11 cellular contexts compared by ENCODE assay signal in genomic region chr3:101851833-101852232, GRCh38. TPM values are rescaled to one million over a fixed set of nuclear protein-coding genes. Genes with fewer than 3 reads are reported as not detected.
A peak's percentile ranks its signal among the peaks of the same experiment; 100 is the strongest.
DNase-seq lines count a peak whose midpoint lies in the region; ATAC-seq and TF ChIP-seq lines count a peak whose summit lies in the region.
"Had no signal": no experiment of that assay in that cellular context is flagged by ENCODE, and none has a peak within 500 bp of the region (broad histone marks: within the 10 kb centered on the region; RNA-seq: fewer than 3 reads in every experiment).

No MANE protein-coding gene starts in this region.

- TF ChIP-seq EP300 in sigmoid colon (IDR thresholded peaks at IDR 0.05): no peak

- H3K27me3 ChIP-seq in SU-DHL-6 (ENCODE audit: low read length) (no peaks in the 10 kb centered on the region), sigmoid colon (no peaks in the 10 kb centered on the region), mesendoderm (ENCODE audit: insufficient read depth, low read length, poor library complexity) (no peaks in the 10 kb centered on the region)

- H3K79me1 ChIP-seq in mesendoderm (ENCODE audit: low read length): peaks cover 5% of the 10 kb centered on the region

- H3K9me3 ChIP-seq in SU-DHL-6 (ENCODE audit: insufficient read depth, low read length) (no peaks in the 10 kb centered on the region), sigmoid colon (no peaks in the 10 kb centered on the region)

- no peak overlapping the region for H3K4ac ChIP-seq in mesendoderm (ENCODE audit: low read depth, low read length)

- H4K20me1 ChIP-seq in SU-DHL-6 (ENCODE audit: low read depth, low read length): peaks cover 10% of the 10 kb centered on the region

- H3K56ac ChIP-seq in mesendoderm (ENCODE audit: low read length): no peak overlapping the region

- no peak overlapping the region for H2BK5ac ChIP-seq in mesendoderm (ENCODE audit: low read length)

- no peak overlapping the region for H3K23ac ChIP-seq in mesendoderm (ENCODE audit: low read length)

- H3K9ac ChIP-seq in SU-DHL-6 (ENCODE audit: low read length) (peak overlapping the region; percentile 87), mesendoderm (ENCODE audit: low read length) (no peak overlapping the region)

- DNase-seq in GM12864 (ENCODE audit: low read depth) (no peak), fibroblast of mammary gland (ENCODE audit: low read depth) (no peak), sigmoid colon (no peak), mesendoderm (no peak), kidney glomerular epithelial cell (lab: John Stamatoyannopoulos, UW) (no peak)
- no peak for DNase-seq in stimulated activated naive CD4-positive, alpha-beta T cell treated with Interleukin-2 at 50 U/mL for 16 hours (lab: John Stamatoyannopoulos, UW)
- DNase-seq: activated effector memory CD4-positive, alpha-beta T cell treated with anti-CD3 and anti-CD28 coated beads, Interleukin-2, amount 50 U/mL, for 16 hours; NCI-H187; stimulated activated CD4-positive, alpha-beta T cell treated with anti-CD3 and anti-CD28 coated beads, Interleukin-12 subunit alpha, Interleukin-12 subunit beta, amount 100 ng/mL, for 4 hours had no signal

- intact Hi-C loops in sigmoid colon (cut with DNase I): loop anchor here (2.0 to 5.0 kb wide), 2 partner anchors 37 to 375 kb away; no protein-coding TSS in a partner anchor

- H3K4me2 ChIP-seq in SU-DHL-6 (ENCODE audit: low read depth, low read length, poor library complexity, severe bottlenecking) (peak overlapping the region; percentile 94), mesendoderm (ENCODE audit: low read length) (no peak overlapping the region)

- H3K18ac ChIP-seq in mesendoderm (ENCODE audit: low read length): no peak overlapping the region

- no peak overlapping the region for H4K8ac ChIP-seq in mesendoderm (ENCODE audit: low read depth, low read length)

- H3F3A ChIP-seq in SU-DHL-6 (ENCODE audit: insufficient read depth): peaks cover 42% of the 10 kb centered on the region

- H3K27ac ChIP-seq in SU-DHL-6 (ENCODE audit: low read depth, low read length) (peak overlapping the region; percentile 68), sigmoid colon (peak overlapping the region; percentile 94 to 99 (median 98)), mesendoderm (ENCODE audit: low read depth, low read length) (no peak overlapping the region)

- H3K4me3 ChIP-seq in GM12864 (ENCODE audit: low read depth, low read length) (peak overlapping the region; percentile 95), SU-DHL-6 (ENCODE audit: insufficient read depth, low read length, poor library complexity, severe bottlenecking) (peak overlapping the region; percentile 87), fibroblast of mammary gland (ENCODE audit: control insufficient read depth, low read depth, low read length) (peak overlapping the region; percentile 91), sigmoid colon (peak overlapping the region; percentile 69 to 95 (median 92)), mesendoderm (ENCODE audit: low read length) (no peak overlapping the region)

- peaks cover 62% of the 10 kb centered on the region for H3K36me3 ChIP-seq in SU-DHL-6 (ENCODE audit: low read length)
- peaks cover 43 to 51% (median 45%) of the 10 kb centered on the region in 4 donors for H3K36me3 ChIP-seq in sigmoid colon
- peaks cover 11% of the 10 kb centered on the region for H3K36me3 ChIP-seq in mesendoderm (ENCODE audit: control insufficient read depth, insufficient read depth, low read length)

- no peak overlapping the region for H2BK120ac ChIP-seq in mesendoderm (ENCODE audit: low read depth, low read length)

- TF ChIP-seq POLR2A in sigmoid colon (IDR thresholded peaks at IDR 0.05): no peak

- no peak overlapping the region for H2BK15ac ChIP-seq in mesendoderm (replicated peaks; ENCODE audit: low read depth)

- WGBS in sigmoid colon, 2 donors: 14 to 31% methylated on average over 4 of the region's 4 CpGs
- WGBS in mesendoderm (ENCODE audit: extremely low coverage, insufficient coverage, low lambda C conversion rate): no CpG with 5 or more reads among the region's 4 CpGs

- H2AFZ ChIP-seq in SU-DHL-6 (ENCODE audit: low read depth, low read length, severe bottlenecking): no peak overlapping the region

- H3K4me1 ChIP-seq in sigmoid colon (peaks cover 0 to 44% (median 27%) of the 10 kb centered on the region in 4 donors), mesendoderm (ENCODE audit: control insufficient read depth, low read depth, low read length) (no peaks in the 10 kb centered on the region)

- no peak overlapping the region for H4K5ac ChIP-seq in mesendoderm (ENCODE audit: low read length)

- peaks cover 65% of the 10 kb centered on the region for H3K79me2 ChIP-seq in SU-DHL-6 (ENCODE audit: insufficient read depth, low read length)
- peaks cover 17% of the 10 kb centered on the region for H3K79me2 ChIP-seq in mesendoderm (ENCODE audit: control insufficient read depth, insufficient read depth, low read length)

- no peak for TF ChIP-seq CTCF in GM12864 (IDR thresholded peaks at IDR 0.05; ENCODE audit: low read depth, low read length, missing control alignments)
- no peak for TF ChIP-seq CTCF in SU-DHL-6 (IDR thresholded peaks at IDR 0.05; ENCODE audit: insufficient read depth, low read length, poor library complexity, severe bottlenecking)
- no peak for TF ChIP-seq CTCF in fibroblast of mammary gland (conservative IDR thresholded peaks at IDR 0.05; ENCODE audit: control insufficient read depth, insufficient read depth, low read depth, low read length)
- TF ChIP-seq CTCF in sigmoid colon (IDR thresholded peaks at IDR 0.05): no peak

- no peak overlapping the region for H2AK5ac ChIP-seq in mesendoderm (ENCODE audit: low read length)

- no peak for ATAC-seq in HG02938 (IDR thresholded peaks at IDR 0.05; ENCODE audit: unreplicated experiment)

- no peaks in the 10 kb centered on the region for H3K9me2 ChIP-seq in SU-DHL-6 (replicated peaks; ENCODE audit: insufficient read depth, low read length)

RNA-seq across cellular contexts. Expression of gene NFKBIZ, which starts 2.5 kb away (rescaled TPM):
- total RNA-seq in sigmoid colon: 100 to 1,000 TPM in 1 of 4 donors, 10 to 100 TPM in 3; 49.9 to 121 (median 58.1) TPM
- polyA plus RNA-seq in sigmoid colon: 10 to 100 TPM in 2 of 3 donors, 1 to 10 TPM in 1; 4.2 to 55.0 (median 14.3) TPM
- 4.8 TPM for polyA plus RNA-seq in mesendoderm (2013, experiment 1 of 2)
- 5.4 TPM for polyA plus RNA-seq in mesendoderm (2013, experiment 2 of 2)
